Comparison of ENCODE assay signal across 13 cellular contexts in genomic region chr9:27485158-27485557, GRCh38. TPM values are rescaled to one million over a fixed set of nuclear protein-coding genes. Genes with fewer than 3 reads are reported as not detected.
DNase-seq lines count a peak whose midpoint lies in the region; ATAC-seq, FAIRE-seq and TF ChIP-seq lines count a peak whose summit lies in the region.
"Had no signal": no experiment of that assay in that cellular context is flagged by ENCODE, and none has a peak within 500 bp of the region (broad histone marks: within the 10 kb centered on the region; RNA-seq: fewer than 3 reads in every experiment).

No MANE protein-coding gene starts in this region.

- no peak for TF ChIP-seq POLR2A in GM12892 (IDR thresholded peaks at IDR 0.05; ENCODE audit: low read depth, low read length)
- TF ChIP-seq POLR2A in H54 (IDR thresholded peaks at IDR 0.05; ENCODE audit: low read depth, low read length) = no peak

- ATAC-seq in GM19395 (IDR thresholded peaks at IDR 0.05; ENCODE audit: unreplicated experiment) (peak; percentile 79), HG02973 (IDR thresholded peaks at IDR 0.05; ENCODE audit: unreplicated experiment) (peak; percentile 86), T-cell (replicated peaks in 1 of 4) (peak in 3 of 4 experiments; percentile 44 to 45 (median 45))

- CTCF ChIA-PET in T-cell (lab: Charles Lee) = no interaction called here

- intact Hi-C loops in ascending aorta (cut with DNase I) = no loop called here

- no peak overlapping the region for H3K4me3 ChIP-seq in ascending aorta
- H3K4me3 ChIP-seq: skin epidermis had no signal

- FAIRE-seq in GM12892 (lab: Jason Lieb, UNC) (peak; percentile 81), H54 (lab: Jason Lieb, UNC) (no peak)

- H3K4me3 Mint-ChIP-seq in T-cell = no peak overlapping the region

- H3K27ac Mint-ChIP-seq in T-cell = peak overlapping the region; percentile 2 to 68

- no peak overlapping the region for H3K27ac ChIP-seq in ascending aorta
- H3K27ac ChIP-seq: skin epidermis had no signal

- TF ChIP-seq CTCF in GM20000 (IDR thresholded peaks at IDR 0.05; ENCODE audit: extremely low read depth, missing control alignments) (no peak), ascending aorta (IDR thresholded peaks at IDR 0.05) (no peak)

- peak; percentile 16 for DNase-seq in GM12892 (ENCODE audit: insufficient read length)
- DNase-seq in T-cell = no peak
- DNase-seq in GM20000 (ENCODE audit: low spot score) = no peak
- no peak for DNase-seq in ascending aorta (ENCODE audit: low spot score in 2 of 2)
- DNase-seq in H54 (ENCODE audit: insufficient read length, low spot score) = no peak
- DNase-seq in NCI-H1105 (lab: John Stamatoyannopoulos, UW) = no peak
- DNase-seq: DMS79 treated with DMSO at 0.1 percent for 48 hours, NCI-H510A, T1000 had no signal

- H3K4me1 Mint-ChIP-seq in T-cell = peaks cover 16 to 31% (median 18%) of the 10 kb centered on the region in 3 donors

- no peaks in the 10 kb centered on the region for H3K36me3 Mint-ChIP-seq in T-cell

- H3K27me3 Mint-ChIP-seq in T-cell = no peaks in the 10 kb centered on the region

- no peaks in the 10 kb centered on the region for H3K9me3 Mint-ChIP-seq in T-cell

- H3K4me1 ChIP-seq in ascending aorta = no peaks in the 10 kb centered on the region

- POLR2A ChIA-PET in T-cell (lab: Charles Lee) = no interaction called here

- no peaks in the 10 kb centered on the region for H3K36me3 ChIP-seq in ascending aorta

- no peaks in the 10 kb centered on the region for H3K9me3 ChIP-seq in ascending aorta

- no peaks in the 10 kb centered on the region for H3K27me3 ChIP-seq in ascending aorta

RNA-seq across cellular contexts. Expression of gene IFNK, which starts 38.9 kb away (rescaled TPM):
- 0.32 TPM for polyA plus RNA-seq in GM12892 (2012; ENCODE audit: missing spikeins)
- total RNA-seq in T-cell = not detected
- not detected for total RNA-seq in ascending aorta
- total RNA-seq: subcutaneous adipose tissue had no signal

RNA-seq across cellular contexts. Expression of gene MOB3B, which starts 44.5 kb away (rescaled TPM):
- 0.06 TPM for polyA plus RNA-seq in GM12892 (2012; ENCODE audit: missing spikeins)
- total RNA-seq in T-cell (under 1 TPM; 0.40 to 0.72 (median 0.56) TPM), ascending aorta (2.4 TPM)
